ENCODE assay signal across 8 cellular contexts in the genomic region with DNA sequence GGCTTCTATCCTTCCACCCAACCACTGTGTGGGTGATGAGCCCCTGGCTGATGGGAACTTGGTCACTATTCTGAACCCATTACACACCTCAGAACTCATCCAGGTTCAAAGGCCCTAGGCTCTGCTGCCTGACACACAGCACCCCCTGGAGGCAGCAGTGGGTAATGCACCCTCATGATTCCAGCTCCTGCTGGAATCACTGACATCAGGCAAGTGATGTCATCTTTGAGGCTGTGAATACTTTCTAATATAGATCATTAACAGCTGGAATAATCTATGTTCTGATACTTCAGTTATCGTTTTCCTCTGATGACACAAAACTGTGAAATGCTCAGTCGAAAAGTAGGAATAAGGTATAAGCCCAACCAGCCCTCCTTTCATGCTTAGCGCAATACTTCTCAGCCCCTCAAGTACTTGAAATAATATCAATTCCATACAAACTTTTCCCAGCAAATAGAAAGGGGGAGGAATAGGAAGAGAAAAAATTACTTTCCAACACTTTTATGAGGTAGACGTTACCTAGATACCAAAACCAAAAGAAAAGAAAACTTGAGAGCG. TPM values are rescaled to one million over a fixed set of nuclear protein-coding genes. Genes with fewer than 3 reads are reported as not detected.
DNase-seq lines count a peak whose midpoint lies in the region; ATAC-seq and TF ChIP-seq lines count a peak whose summit lies in the region.

No MANE protein-coding gene starts in this region.

- TF ChIP-seq POLR2A in heart left ventricle (IDR thresholded peaks at IDR 0.05): no peak

- WGBS in heart left ventricle, 4 donors: 62 to 67% (median 65%) methylated on average over 5 of the region's 5 CpGs

- no peaks in the 10 kb centered on the region for H3K36me3 Mint-ChIP-seq in CD8-positive, alpha-beta memory T cell
- H3K36me3 Mint-ChIP-seq in activated naive CD4-positive, alpha-beta T cell treated with anti-CD3 and anti-CD28 coated beads, Interleukin-2, amount 10 ng/mL, durations not matched to agents 7 days and 5 days: no peaks in the 10 kb centered on the region

- peak; percentile 80 to 97 (median 94) for TF ChIP-seq CTCF in heart left ventricle (IDR thresholded peaks at IDR 0.05)

- intact Hi-C loops in heart left ventricle (cut with DNase I) (no loop called here), sciatic nerve (cut with DNase I) (no loop called here)

- CTCF ChIA-PET in CD8-positive, alpha-beta memory T cell (lab: Charles Lee): interaction anchor here (0.7 to 3.0 kb wide), 10 partner anchors 9 to 316 kb away, joined by 3 to 17 read pairs (median 3); no protein-coding TSS in a partner anchor
- CTCF ChIA-PET in activated naive CD4-positive, alpha-beta T cell treated with anti-CD3 and anti-CD28 coated beads, Interleukin-2, amount 10 ng/mL, durations not matched to agents 7 days and 5 days (lab: Charles Lee): interaction anchor here (0.6 to 3.7 kb wide), 13 partner anchors 9 to 345 kb away, joined by 3 to 35 read pairs (median 4); no protein-coding TSS in a partner anchor

- H3K4me1 ChIP-seq in CD8-positive, alpha-beta memory T cell (ENCODE audit: insufficient read depth, low read length): no peaks in the 10 kb centered on the region
- H3K4me1 ChIP-seq in HAP-1 (no peaks in the 10 kb centered on the region), SJSA1 (replicated peaks) (peaks cover 12% of the 10 kb centered on the region), heart left ventricle (no peaks in the 10 kb centered on the region)

- H3K4me1 Mint-ChIP-seq in CD8-positive, alpha-beta memory T cell: no peaks in the 10 kb centered on the region
- H3K4me1 Mint-ChIP-seq in activated naive CD4-positive, alpha-beta T cell treated with anti-CD3 and anti-CD28 coated beads, Interleukin-2, amount 10 ng/mL, durations not matched to agents 7 days and 5 days: no peaks in the 10 kb centered on the region

- no peak overlapping the region for H3K27ac Mint-ChIP-seq in CD8-positive, alpha-beta memory T cell
- H3K27ac Mint-ChIP-seq in activated naive CD4-positive, alpha-beta T cell treated with anti-CD3 and anti-CD28 coated beads, Interleukin-2, amount 10 ng/mL, durations not matched to agents 7 days and 5 days: no peak overlapping the region

- H3K4me3 ChIP-seq in CD8-positive, alpha-beta memory T cell (ENCODE audit: low read length): no peak overlapping the region
- H3K4me3 ChIP-seq in HAP-1 (no peak overlapping the region), SJSA1 (no peak overlapping the region), heart left ventricle (no peak overlapping the region)

- peaks cover 5 to 18% of the 10 kb centered on the region in 2 donors for H3K27me3 Mint-ChIP-seq in CD8-positive, alpha-beta memory T cell
- H3K27me3 Mint-ChIP-seq in activated naive CD4-positive, alpha-beta T cell treated with anti-CD3 and anti-CD28 coated beads, Interleukin-2, amount 10 ng/mL, durations not matched to agents 7 days and 5 days: peaks cover 16% of the 10 kb centered on the region

- POLR2A ChIA-PET in CD8-positive, alpha-beta memory T cell (lab: Charles Lee): no interaction called here

- H3K27me3 ChIP-seq in CD8-positive, alpha-beta memory T cell (ENCODE audit: insufficient read depth, low read length, poor library complexity, severe bottlenecking): no peaks in the 10 kb centered on the region
- H3K27me3 ChIP-seq in HAP-1 (ENCODE audit: low read depth) (peaks cover 3% of the 10 kb centered on the region; the same call in 1 of the 2 replicates), SJSA1 (replicated peaks) (peaks cover 16% of the 10 kb centered on the region), heart left ventricle (peaks cover 0 to 3% (median 0%) of the 10 kb centered on the region in 9 donors)

- ATAC-seq in heart left ventricle (peak; percentile 47 to 64 (median 54)), sciatic nerve (peak; percentile 74), GM21723 (IDR thresholded peaks at IDR 0.05; ENCODE audit: unreplicated experiment) (no peak), GM18873 (IDR thresholded peaks at IDR 0.05; ENCODE audit: low FRiP score, unreplicated experiment) (no peak)

- in situ Hi-C loops in HAP-1 (cut with MboI; ENCODE audit: low sequenced_read_pairs): no loop called here

- peak; percentile 34 to 73 (median 44) for DNase-seq in CD8-positive, alpha-beta memory T cell
- DNase-seq in HAP-1 (ENCODE audit: low spot score in 2 of 2) (peak; percentile 20 to 80), SJSA1 (ENCODE audit: low read depth in 1 of 2, low spot score in 2 of 2) (peak; percentile 48 to 62), heart left ventricle (peak in 2 of 5 donors; percentile 41 to 44), sciatic nerve (ENCODE audit: low spot score) (peak; percentile 77)
- DNase-seq in activated naive CD4-positive, alpha-beta T cell treated with anti-CD3 and anti-CD28 coated beads, Interleukin-2, amount 10 ng/mL, durations not matched to agents 7 days and 5 days: peak; percentile 79

- no peaks in the 10 kb centered on the region for H3K9me3 ChIP-seq in CD8-positive, alpha-beta memory T cell (ENCODE audit: low read length)
- H3K9me3 ChIP-seq in HAP-1: no peaks in the 10 kb centered on the region
- H3K9me3 ChIP-seq in SJSA1 (replicated peaks): no peaks in the 10 kb centered on the region
- H3K9me3 ChIP-seq in heart left ventricle: no peaks in the 10 kb centered on the region

- H3K27ac ChIP-seq in CD8-positive, alpha-beta memory T cell (ENCODE audit: low read depth, low read length): no peak overlapping the region
- H3K27ac ChIP-seq in SJSA1: no peak overlapping the region
- no peak overlapping the region for H3K27ac ChIP-seq in heart left ventricle

- no peak overlapping the region for H3K4me3 Mint-ChIP-seq in CD8-positive, alpha-beta memory T cell
- no peak overlapping the region for H3K4me3 Mint-ChIP-seq in activated naive CD4-positive, alpha-beta T cell treated with anti-CD3 and anti-CD28 coated beads, Interleukin-2, amount 10 ng/mL, durations not matched to agents 7 days and 5 days

- H3K9me3 Mint-ChIP-seq in CD8-positive, alpha-beta memory T cell: no peaks in the 10 kb centered on the region
- no peaks in the 10 kb centered on the region for H3K9me3 Mint-ChIP-seq in activated naive CD4-positive, alpha-beta T cell treated with anti-CD3 and anti-CD28 coated beads, Interleukin-2, amount 10 ng/mL, durations not matched to agents 7 days and 5 days

- H3K36me3 ChIP-seq in CD8-positive, alpha-beta memory T cell (ENCODE audit: insufficient read depth, low read length): no peaks in the 10 kb centered on the region
- H3K36me3 ChIP-seq in HAP-1 (replicated peaks) (no peaks in the 10 kb centered on the region), SJSA1 (no peaks in the 10 kb centered on the region), heart left ventricle (no peaks in the 10 kb centered on the region)

RNA-seq across cellular contexts. Expression of a gene that starts 7.5 kb away (rescaled TPM):
- not detected for total RNA-seq in CD8-positive, alpha-beta memory T cell
- polyA plus RNA-seq in CD8-positive, alpha-beta memory T cell: not detected
- total RNA-seq in SJSA1 (2014; rRNA removed; shearing (Covaris generic)): not detected in 2 replicates
- total RNA-seq in heart left ventricle (not detected), sciatic nerve (not detected)
- polyA plus RNA-seq in heart left ventricle: not detected

RNA-seq across cellular contexts. Expression of a gene that starts 18.4 kb away (rescaled TPM):
- not detected for total RNA-seq in CD8-positive, alpha-beta memory T cell
- polyA plus RNA-seq in CD8-positive, alpha-beta memory T cell: not detected
- total RNA-seq in SJSA1 (2014; rRNA removed; shearing (Covaris generic)): not detected in 2 replicates
- total RNA-seq in heart left ventricle: not detected
- polyA plus RNA-seq in heart left ventricle: not detected
- total RNA-seq in sciatic nerve: not detected

RNA-seq across cellular contexts. Expression of a gene that starts 40.7 kb away (rescaled TPM):
- under 1 TPM; 0.18 to 0.24 TPM for total RNA-seq in CD8-positive, alpha-beta memory T cell
- polyA plus RNA-seq in CD8-positive, alpha-beta memory T cell: 0.21 TPM
- total RNA-seq in SJSA1 (2014; rRNA removed; shearing (Covaris generic)): not detected in 2 replicates
- 1 to 10 TPM in 1 of 9 donors, under 1 TPM in 6, not detected in 2; 0.22 to 1.6 (median 0.34) TPM for total RNA-seq in heart left ventricle
- under 1 TPM in 1 of 2 donors, not detected in 1; 0.19 TPM for polyA plus RNA-seq in heart left ventricle
- total RNA-seq in sciatic nerve: 14.4 TPM

RNA-seq across cellular contexts. Expression of a gene that starts 43.4 kb away (rescaled TPM):
- under 1 TPM; 0.42 to 0.44 TPM for total RNA-seq in CD8-positive, alpha-beta memory T cell
- polyA plus RNA-seq in CD8-positive, alpha-beta memory T cell: not detected
- 0.09 and 1.2 TPM in 2 replicates for total RNA-seq in SJSA1 (2014; rRNA removed; shearing (Covaris generic))
- under 1 TPM in 4 of 9 donors, not detected in 5; 0.06 to 0.25 (median 0.11) TPM for total RNA-seq in heart left ventricle
- polyA plus RNA-seq in heart left ventricle: under 1 TPM in 1 of 2 donors, not detected in 1; 0.07 TPM
- total RNA-seq in sciatic nerve: 0.71 TPM

Comparison
In these comparisons a context has a peak if more than half of its experiments do, and no peak if none do; other contexts are left out.
1. ATAC-seq: peak in heart left ventricle (4 of 4) and sciatic nerve (single experiment); none in GM21723 (single experiment) and GM18873 (single experiment).